Comparison of ENCODE assay signal across 1 cellular context in genomic region chr21:33232640-33233039, GRCh38.
TF ChIP-seq lines count a peak whose summit lies in the region.

No MANE protein-coding gene starts in this region.

TF ChIP-seq in K562, 482 proteins besides CTCF, POLR2A, EP300 and RAD21:
- TF ChIP-seq MBD1 (CRISPR knock-in tag; IDR thresholded peaks at IDR 0.05) (no peak), TCF7L2 (IDR thresholded peaks at IDR 0.05; ENCODE audit: low read depth, low read length) (no peak), ZNF766 (CRISPR knock-in tag; conservative IDR thresholded peaks at IDR 0.05) (0 out of 2 replicates have a peak, but pooled peaks have one; percentile 36), STAT5A (IDR thresholded peaks at IDR 0.05; ENCODE audit: borderline replicate concordance, low read length) (no peak), BCOR (IDR thresholded peaks at IDR 0.05) (0 out of 2 replicates have a peak, but pooled peaks have one; percentile 11), SPI1 (IDR thresholded peaks at IDR 0.05; ENCODE audit: borderline replicate concordance, low read depth, low read length) (peak; percentile 35; the same call in 1 of the 2 replicates), DPF2 (IDR thresholded peaks at IDR 0.05) (peak; percentile 60), RBM25 (IDR thresholded peaks at IDR 0.05; ENCODE audit: low read depth, low read length, severe bottlenecking) (no peak), ETV1 (tag; conservative IDR thresholded peaks at IDR 0.05; ENCODE audit: low read depth) (0 out of 2 replicates have a peak, but pooled peaks have one; percentile 17), KLF13 (tag; IDR thresholded peaks at IDR 0.05; ENCODE audit: borderline replicate concordance, low read depth) (no peak), CREB1 (IDR thresholded peaks at IDR 0.05) (no peak), CREB1 (CRISPR knock-in tag; IDR thresholded peaks at IDR 0.05) (no peak), RCOR1 (IDR thresholded peaks at IDR 0.05; ENCODE audit: borderline replicate concordance in 1 of 2, low read depth in 2 of 2, low read length in 2 of 2) (peak in 1 of 2 experiments; percentile 48; a peak in 1 of 4 replicates), ARID1B (IDR thresholded peaks at IDR 0.05) (0 out of 2 replicates have a peak, but pooled peaks have one; percentile 23), HMBOX1 (IDR thresholded peaks at IDR 0.05) (peak; percentile 86), ZNF384 (IDR thresholded peaks at IDR 0.05; ENCODE audit: low read depth, low read length) (peak; percentile 18; the same call in 1 of the 2 replicates), SETDB1 (IDR thresholded peaks at IDR 0.05; ENCODE audit: low read length) (no peak), TRIM28 (IDR thresholded peaks at IDR 0.05) (no peak), MNT (conservative IDR thresholded peaks at IDR 0.05) (0 out of 4 replicates have a peak, but pooled peaks of 1 of the 2 experiments have one; percentile 30), BRCA1 (IDR thresholded peaks at IDR 0.05) (no peak), BRCA1 (CRISPR knock-in tag; IDR thresholded peaks at IDR 0.05) (no peak), RFX7 (CRISPR knock-in tag; IDR thresholded peaks at IDR 0.05) (no peak), ZNF785 (CRISPR knock-in tag; IDR thresholded peaks at IDR 0.05) (no peak)
- TF ChIP-seq, protein P1, sequence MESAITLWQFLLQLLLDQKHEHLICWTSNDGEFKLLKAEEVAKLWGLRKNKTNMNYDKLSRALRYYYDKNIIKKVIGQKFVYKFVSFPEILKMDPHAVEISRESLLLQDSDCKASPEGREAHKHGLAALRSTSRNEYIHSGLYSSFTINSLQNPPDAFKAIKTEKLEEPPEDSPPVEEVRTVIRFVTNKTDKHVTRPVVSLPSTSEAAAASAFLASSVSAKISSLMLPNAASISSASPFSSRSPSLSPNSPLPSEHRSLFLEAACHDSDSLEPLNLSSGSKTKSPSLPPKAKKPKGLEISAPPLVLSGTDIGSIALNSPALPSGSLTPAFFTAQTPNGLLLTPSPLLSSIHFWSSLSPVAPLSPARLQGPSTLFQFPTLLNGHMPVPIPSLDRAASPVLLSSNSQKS (CRISPR knock-in tag; IDR thresholded peaks at IDR 0.05): no peak
- TF ChIP-seq, protein P2, sequence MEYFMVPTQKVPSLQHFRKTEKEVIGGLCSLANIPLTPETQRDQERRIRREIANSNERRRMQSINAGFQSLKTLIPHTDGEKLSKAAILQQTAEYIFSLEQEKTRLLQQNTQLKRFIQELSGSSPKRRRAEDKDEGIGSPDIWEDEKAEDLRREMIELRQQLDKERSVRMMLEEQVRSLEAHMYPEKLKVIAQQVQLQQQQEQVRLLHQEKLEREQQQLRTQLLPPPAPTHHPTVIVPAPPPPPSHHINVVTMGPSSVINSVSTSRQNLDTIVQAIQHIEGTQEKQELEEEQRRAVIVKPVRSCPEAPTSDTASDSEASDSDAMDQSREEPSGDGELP (CRISPR knock-in tag; IDR thresholded peaks at IDR 0.05; ENCODE audit: borderline replicate concordance): no peak
- TF ChIP-seq, protein P3, sequence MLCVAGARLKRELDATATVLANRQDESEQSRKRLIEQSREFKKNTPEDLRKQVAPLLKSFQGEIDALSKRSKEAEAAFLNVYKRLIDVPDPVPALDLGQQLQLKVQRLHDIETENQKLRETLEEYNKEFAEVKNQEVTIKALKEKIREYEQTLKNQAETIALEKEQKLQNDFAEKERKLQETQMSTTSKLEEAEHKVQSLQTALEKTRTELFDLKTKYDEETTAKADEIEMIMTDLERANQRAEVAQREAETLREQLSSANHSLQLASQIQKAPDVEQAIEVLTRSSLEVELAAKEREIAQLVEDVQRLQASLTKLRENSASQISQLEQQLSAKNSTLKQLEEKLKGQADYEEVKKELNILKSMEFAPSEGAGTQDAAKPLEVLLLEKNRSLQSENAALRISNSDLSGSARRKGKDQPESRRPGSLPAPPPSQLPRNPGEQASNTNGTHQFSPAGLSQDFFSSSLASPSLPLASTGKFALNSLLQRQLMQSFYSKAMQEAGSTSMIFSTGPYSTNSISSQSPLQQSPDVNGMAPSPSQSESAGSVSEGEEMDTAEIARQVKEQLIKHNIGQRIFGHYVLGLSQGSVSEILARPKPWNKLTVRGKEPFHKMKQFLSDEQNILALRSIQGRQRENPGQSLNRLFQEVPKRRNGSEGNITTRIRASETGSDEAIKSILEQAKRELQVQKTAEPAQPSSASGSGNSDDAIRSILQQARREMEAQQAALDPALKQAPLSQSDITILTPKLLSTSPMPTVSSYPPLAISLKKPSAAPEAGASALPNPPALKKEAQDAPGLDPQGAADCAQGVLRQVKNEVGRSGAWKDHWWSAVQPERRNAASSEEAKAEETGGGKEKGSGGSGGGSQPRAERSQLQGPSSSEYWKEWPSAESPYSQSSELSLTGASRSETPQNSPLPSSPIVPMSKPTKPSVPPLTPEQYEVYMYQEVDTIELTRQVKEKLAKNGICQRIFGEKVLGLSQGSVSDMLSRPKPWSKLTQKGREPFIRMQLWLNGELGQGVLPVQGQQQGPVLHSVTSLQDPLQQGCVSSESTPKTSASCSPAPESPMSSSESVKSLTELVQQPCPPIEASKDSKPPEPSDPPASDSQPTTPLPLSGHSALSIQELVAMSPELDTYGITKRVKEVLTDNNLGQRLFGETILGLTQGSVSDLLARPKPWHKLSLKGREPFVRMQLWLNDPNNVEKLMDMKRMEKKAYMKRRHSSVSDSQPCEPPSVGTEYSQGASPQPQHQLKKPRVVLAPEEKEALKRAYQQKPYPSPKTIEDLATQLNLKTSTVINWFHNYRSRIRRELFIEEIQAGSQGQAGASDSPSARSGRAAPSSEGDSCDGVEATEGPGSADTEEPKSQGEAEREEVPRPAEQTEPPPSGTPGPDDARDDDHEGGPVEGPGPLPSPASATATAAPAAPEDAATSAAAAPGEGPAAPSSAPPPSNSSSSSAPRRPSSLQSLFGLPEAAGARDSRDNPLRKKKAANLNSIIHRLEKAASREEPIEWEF (CRISPR knock-in tag; IDR thresholded peaks at IDR 0.05): no peak
TF ChIP-seq in K562: peak in this region for 10.
